ENCODE assay signal across 1 cellular context in the genomic region with DNA sequence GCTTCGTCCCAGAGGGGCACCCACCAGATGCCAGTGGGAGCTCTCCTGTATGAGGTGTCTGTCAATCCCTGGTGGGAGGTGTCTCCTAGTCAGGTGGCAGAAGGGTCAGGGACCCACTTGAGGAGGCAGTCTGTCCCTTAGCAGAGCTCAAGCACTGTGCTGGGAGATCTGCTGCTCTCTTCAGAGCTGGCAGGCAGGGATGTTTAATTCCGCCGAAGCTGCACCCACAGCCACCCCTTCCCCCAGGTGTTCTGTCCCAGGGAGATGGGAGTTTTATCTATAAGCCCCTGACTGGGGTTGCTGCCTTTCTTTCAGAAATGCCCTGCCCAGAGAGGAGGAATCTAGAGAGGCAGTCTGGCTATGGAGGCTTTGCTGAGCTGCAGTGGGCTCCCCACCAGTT.
TF ChIP-seq lines count a peak whose summit lies in the region.

No MANE protein-coding gene starts in this region.

TF ChIP-seq in HepG2, 621 proteins besides CTCF, POLR2A, EP300 and RAD21:
- TF ChIP-seq ZNF17 (CRISPR knock-in tag; IDR thresholded peaks at IDR 0.05), result peak; percentile 98
